12 cellular contexts compared by ENCODE assay signal in genomic region chr2:1824202-1824905, GRCh38.
DNase-seq lines count a peak whose midpoint lies in the region; ATAC-seq and TF ChIP-seq lines count a peak whose summit lies in the region.
"Had no signal": no experiment of that assay in that cellular context is flagged by ENCODE, and none has a peak within 500 bp of the region (broad histone marks: within the 10 kb centered on the region; RNA-seq: fewer than 3 reads in every experiment).

No MANE protein-coding gene starts in this region.

- TF ChIP-seq CTCF in ascending aorta (IDR thresholded peaks at IDR 0.05) (no peak), spleen (IDR thresholded peaks at IDR 0.05 in 8 of 11, conservative IDR thresholded peaks at IDR 0.05 in 3 of 11) (no peak)

- peak; percentile 62 to 79 for ATAC-seq in left cardiac atrium
- ATAC-seq: upper lobe of right lung had no signal

- WGBS in spleen, 5 donors, result 85 to 92% (median 91%) methylated on average over 24 of the region's 24 CpGs

- H3K9me3 ChIP-seq in ascending aorta (no peaks in the 10 kb centered on the region), spleen (no peaks in the 10 kb centered on the region)
- H3K9me3 ChIP-seq: neutrophil, upper lobe of right lung had no signal

- peak; percentile 76 for DNase-seq in Daoy (ENCODE audit: low read depth)
- peak; percentile 62 to 96 for DNase-seq in ascending aorta (ENCODE audit: low spot score in 2 of 2)
- no peak for DNase-seq in left cardiac atrium
- DNase-seq in spleen, result no peak
- no peak for DNase-seq in NCI-H2081 treated with DMSO at 0.1 percent for 48 hours (lab: John Stamatoyannopoulos, UW)
- DNase-seq in COLO668 (lab: John Stamatoyannopoulos, UW; ENCODE audit: unreplicated experiment), result no peak
- DNase-seq in NCI-H146 (lab: John Stamatoyannopoulos, UW), result no peak
- DNase-seq: DMS79, upper lobe of right lung, WERI-Rb-1 had no signal

- TF ChIP-seq POLR2A in spleen (IDR thresholded peaks at IDR 0.05), result no peak

- H3K36me3 ChIP-seq in ascending aorta (no peaks in the 10 kb centered on the region), rectal smooth muscle tissue (ENCODE audit: control insufficient read depth, insufficient read depth, low read length) (no peaks in the 10 kb centered on the region), spleen (no peaks in the 10 kb centered on the region)
- H3K36me3 ChIP-seq: neutrophil, upper lobe of right lung, WERI-Rb-1 had no signal

- no peak overlapping the region for H3K9ac ChIP-seq in rectal smooth muscle tissue (ENCODE audit: low read length)

- H3K27ac ChIP-seq in ascending aorta (peak overlapping the region; percentile 85 to 94), rectal smooth muscle tissue (ENCODE audit: low read depth, low read length) (peak overlapping the region; percentile 70), spleen (no peak overlapping the region)
- H3K27ac ChIP-seq: neutrophil, upper lobe of right lung, WERI-Rb-1 had no signal

- intact Hi-C loops in ascending aorta (cut with DNase I) (loop anchor here (2.0 kb wide), 1 partner anchor 172 kb away; no protein-coding TSS in a partner anchor), left cardiac atrium (cut with DNase I) (no loop called here), spleen (cut with DNase I; ENCODE audit: low total_unique reads) (no loop called here)

- H3K4me3 ChIP-seq in ascending aorta (peak overlapping the region; percentile 65), rectal smooth muscle tissue (ENCODE audit: low read length) (no peak overlapping the region), spleen (no peak overlapping the region)
- H3K4me3 ChIP-seq: upper lobe of right lung had no signal

- H3K4me1 ChIP-seq in ascending aorta (peaks cover 8 to 39% of the 10 kb centered on the region in 2 donors), rectal smooth muscle tissue (ENCODE audit: control insufficient read depth, insufficient read depth, low read length) (no peaks in the 10 kb centered on the region), spleen (no peaks in the 10 kb centered on the region)
- H3K4me1 ChIP-seq: upper lobe of right lung had no signal

- H3K27me3 ChIP-seq in ascending aorta, result no peaks in the 10 kb centered on the region
- no peaks in the 10 kb centered on the region for H3K27me3 ChIP-seq in rectal smooth muscle tissue (ENCODE audit: control insufficient read depth, insufficient read depth, low read length)
- H3K27me3 ChIP-seq in spleen (replicated peaks in 1 of 7), result peaks cover 0 to 32% (median 0%) of the 10 kb centered on the region in 7 donors
- H3K27me3 ChIP-seq: neutrophil, upper lobe of right lung had no signal

Comparison
In these comparisons a context has a peak if more than half of its experiments do, and no peak if none do; other contexts are left out.
1. DNase-seq: peak in Daoy (single experiment) and ascending aorta (2 of 2); none in left cardiac atrium (single experiment), spleen (single experiment), NCI-H2081 treated with DMSO at 0.1 percent for 48 hours (single experiment), COLO668 (single experiment) and NCI-H146 (single experiment).
2. H3K27ac ChIP-seq: peak in ascending aorta (2 of 2) and rectal smooth muscle tissue (single experiment); none in spleen (0 of 8).
3. H3K4me3 ChIP-seq: peak in ascending aorta (2 of 2); none in rectal smooth muscle tissue (single experiment) and spleen (0 of 8).